ENCODE assay signal across 22 cellular contexts in the genomic region with DNA sequence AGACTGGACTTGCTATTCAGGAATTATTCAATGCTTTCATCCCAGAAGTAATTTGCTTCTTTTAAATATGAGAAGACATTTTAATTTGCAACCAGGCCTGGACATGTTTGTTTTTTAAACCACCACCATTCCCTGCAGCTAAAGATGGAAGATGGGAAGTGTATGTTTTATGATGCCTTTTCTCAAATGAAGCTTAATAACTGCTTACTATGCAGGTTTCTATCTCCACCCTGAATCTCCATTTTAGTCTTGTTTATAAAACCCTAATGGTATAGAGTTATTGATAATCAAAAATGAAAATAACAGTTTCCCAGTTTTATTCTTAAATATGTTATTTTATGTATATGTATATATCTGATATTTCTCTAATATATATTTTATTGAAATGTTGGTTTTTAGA.
"Had no signal": no experiment of that assay in that cellular context is flagged by ENCODE, and none has a peak within 500 bp of the region (broad histone marks: within the 10 kb centered on the region; RNA-seq: fewer than 3 reads in every experiment).

No MANE protein-coding gene starts in this region.

- H3K36me3 ChIP-seq: MG63 had no signal

- ATAC-seq: Panc1, PC-3 had no signal

- FAIRE-seq: HTR-8/SVneo had no signal

- H3K9ac ChIP-seq: SK-N-SH had no signal

- H3K27ac ChIP-seq: RWPE1 had no signal

- DNase-seq: Karpas-422, KG1, MG63, NCI-H1092, NCI-H1436 treated with DMSO at 0.1 percent for 48 hours, NCI-H1694, NCI-H187 treated with DMSO at 0.1 percent for 48 hours, NCI-H2029 treated with DMSO at 0.1 percent for 48 hours, NCI-H2171, NCI-H226, NCI-H446, NCI-H510A, NCI-H524 treated with DMSO at 0.1 percent for 48 hours, NCI-H69, NCI-H774, PC-3, SHP77, SK-N-SH, T-helper 1 cell had no signal

- H3K9me3 ChIP-seq: MG63, SK-N-SH had no signal

- H3K4me3 ChIP-seq: MG63 had no signal

- H3K27me3 ChIP-seq: MG63 had no signal

- H3K4me2 ChIP-seq: SK-N-SH had no signal
